ENCODE assay signal across 21 cellular contexts in the genomic region with DNA sequence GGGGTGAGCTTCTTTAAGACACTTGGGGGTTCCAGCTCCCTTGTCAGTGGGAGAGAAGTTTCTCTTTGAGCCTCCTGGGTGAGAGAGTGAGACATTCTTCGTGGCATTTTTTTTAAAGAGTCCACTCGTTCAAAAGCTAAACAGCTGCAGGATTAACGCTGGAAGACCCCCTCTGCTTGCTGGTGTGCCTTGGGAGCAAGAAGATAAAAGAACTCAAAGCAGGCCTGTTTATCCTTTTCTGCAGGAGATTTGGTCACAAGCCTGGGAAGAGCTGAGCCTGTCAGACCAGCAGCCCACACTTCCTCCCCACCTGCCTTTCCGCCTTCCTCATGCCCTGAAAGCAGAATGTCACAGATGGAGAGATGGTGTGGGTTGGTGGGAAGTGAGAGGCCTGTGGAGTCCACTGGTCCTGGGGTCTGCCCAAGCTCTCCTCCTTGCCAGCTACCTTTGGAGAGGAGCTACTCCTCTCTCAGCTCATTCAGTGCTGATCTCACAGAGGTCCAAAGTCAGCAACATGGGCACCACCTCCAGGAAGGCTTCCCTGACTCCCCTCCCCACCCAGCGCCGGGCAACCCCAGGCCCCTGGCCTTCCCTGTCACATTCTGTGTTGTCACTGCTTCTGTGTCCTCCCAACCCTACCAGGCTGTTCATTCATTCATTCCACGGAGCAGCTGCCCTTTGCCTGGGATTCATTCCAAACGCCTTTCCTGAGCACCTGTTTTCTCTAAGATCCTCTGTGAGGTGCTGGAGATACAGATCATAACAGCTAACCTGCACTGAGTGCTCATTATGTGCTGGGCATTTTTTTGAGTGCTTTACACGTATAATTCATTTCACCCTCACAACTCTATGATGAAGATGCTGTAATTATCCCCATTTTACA. TPM values are rescaled to one million over a fixed set of nuclear protein-coding genes. Genes with fewer than 3 reads are reported as not detected.
DNase-seq lines count a peak whose midpoint lies in the region; ATAC-seq, FAIRE-seq and TF ChIP-seq lines count a peak whose summit lies in the region.
"Had no signal": no experiment of that assay in that cellular context is flagged by ENCODE, and none has a peak within 500 bp of the region (broad histone marks: within the 10 kb centered on the region; RNA-seq: fewer than 3 reads in every experiment).

No MANE protein-coding gene starts in this region.

- H3K79me2 ChIP-seq in GM12878 (ENCODE audit: control insufficient read depth, insufficient read depth, low read length) = no peaks in the 10 kb centered on the region

- no peaks in the 10 kb centered on the region for H3K36me3 Mint-ChIP-seq in nephron (ENCODE audit: low read depth)
- H3K36me3 Mint-ChIP-seq in natural killer cell treated with Interleukin-12 subunit alpha and Interleukin-12 subunit beta and Interleukin-15 and Interleukin-18, amount 100 ng/mL, for 72 hours = no peaks in the 10 kb centered on the region
- H3K36me3 Mint-ChIP-seq: activated naive CD4-positive, alpha-beta T cell treated with anti-CD3 and anti-CD28 coated beads, Interleukin-2, amount 50 U/mL, for 24 hours had no signal

- SMC1A ChIA-PET in GM12878 (lab: Charles Lee; ENCODE audit: uncharacterized antibody, unreplicated experiment) = interaction anchor here (1.2 to 2.9 kb wide), 4 partner anchors 14 to 49 kb away, joined by 3 to 14 read pairs (median 6); no protein-coding TSS in a partner anchor

- no peak for TF ChIP-seq POLR2A in GM12892 (IDR thresholded peaks at IDR 0.05; ENCODE audit: low read depth, low read length)
- no peak for TF ChIP-seq POLR2A in GM12878 (IDR thresholded peaks at IDR 0.05; ENCODE audit: low read depth, low read length)

- H3K27me3 Mint-ChIP-seq in nephron (ENCODE audit: low read depth) = peaks cover 38% of the 10 kb centered on the region
- H3K27me3 Mint-ChIP-seq in natural killer cell treated with Interleukin-12 subunit alpha and Interleukin-12 subunit beta and Interleukin-15 and Interleukin-18, amount 100 ng/mL, for 72 hours = peaks cover 0 to 2% of the 10 kb centered on the region in 2 donors
- H3K27me3 Mint-ChIP-seq: activated naive CD4-positive, alpha-beta T cell treated with anti-CD3 and anti-CD28 coated beads, Interleukin-2, amount 50 U/mL, for 24 hours had no signal

- H3K9me3 ChIP-seq in BLaER1 treated with 17β-estradiol and CSF1 and Interleukin-3, amounts not matched to agents 10 nM and 100 nM (replicated peaks in 1 of 11) = peaks cover 0 to 13% (median 7%) of the 10 kb centered on the region in 11 experiments; a peak in 12 of 22 replicates
- H3K9me3 ChIP-seq in GM12878 (replicated peaks; ENCODE audit: control insufficient read depth, insufficient read depth, low read length) = no peaks in the 10 kb centered on the region
- no peaks in the 10 kb centered on the region for H3K9me3 ChIP-seq in effector memory CD4-positive, alpha-beta T cell (ENCODE audit: control insufficient read depth, low read length)
- H3K9me3 ChIP-seq: ascending aorta, Caco-2, MG63, prostate gland, transverse colon had no signal

- no peak for TF ChIP-seq RAD21 in GM12878 (IDR thresholded peaks at IDR 0.05; ENCODE audit: insufficient read depth, low read depth, low read length)

- H3K4me1 Mint-ChIP-seq in nephron = peaks cover 26% of the 10 kb centered on the region
- H3K4me1 Mint-ChIP-seq in natural killer cell treated with Interleukin-12 subunit alpha and Interleukin-12 subunit beta and Interleukin-15 and Interleukin-18, amount 100 ng/mL, for 72 hours (ENCODE audit: low read depth in 2 of 2) = peaks cover 36 to 38% of the 10 kb centered on the region in 2 donors

- peak overlapping the region in 1 of 3 experiments; percentile 50 for H3K4me3 Mint-ChIP-seq in nephron
- H3K4me3 Mint-ChIP-seq in natural killer cell treated with Interleukin-12 subunit alpha and Interleukin-12 subunit beta and Interleukin-15 and Interleukin-18, amount 100 ng/mL, for 72 hours = no peak overlapping the region
- H3K4me3 Mint-ChIP-seq: activated naive CD4-positive, alpha-beta T cell treated with anti-CD3 and anti-CD28 coated beads, Interleukin-2, amount 50 U/mL, for 24 hours; stimulated activated naive CD8-positive, alpha-beta T cell treated with anti-CD3 and anti-CD28 coated beads, Interleukin-15, Interleukin-2, amounts not matched to agents 100 ng/mL and 50 ng/mL, for 24 hours had no signal

- H3K9ac ChIP-seq in BLaER1 treated with 17β-estradiol and CSF1 and Interleukin-3, amounts not matched to agents 10 nM and 100 nM = peak overlapping the region in 4 of 11 experiments; percentile 10 to 25 (median 24); a peak in 5 of 22 replicates
- no peak overlapping the region for H3K9ac ChIP-seq in GM12878 (ENCODE audit: control insufficient read depth, insufficient read depth, low read length)

- TF ChIP-seq CTCF in GM12878 (IDR thresholded peaks at IDR 0.05 in 2 of 3, conservative IDR thresholded peaks at IDR 0.05 in 1 of 3; ENCODE audit: control insufficient read depth in 2 of 3, extremely low read depth in 1 of 3, insufficient read depth in 1 of 3, low read depth in 3 of 3, low read length in 3 of 3) (no peak), nephron (IDR thresholded peaks at IDR 0.05; ENCODE audit: unreplicated experiment in 3 of 3) (no peak)

- FAIRE-seq in GM12892 (lab: Jason Lieb, UNC) (peak; percentile 57), GM12878 (lab: Jason Lieb, UNC) (no peak)
- FAIRE-seq: GM18507 had no signal

- ATAC-seq in GM12878 (no peak), GM21526 (IDR thresholded peaks at IDR 0.05; ENCODE audit: low FRiP score, unreplicated experiment) (no peak)
- ATAC-seq in natural killer cell treated with Interleukin-12 subunit alpha and Interleukin-12 subunit beta and Interleukin-15 and Interleukin-18, amount 100 ng/mL, for 72 hours = no peak
- ATAC-seq: left colon had no signal

- TF ChIP-seq EP300 in GM12878 (IDR thresholded peaks at IDR 0.05; ENCODE audit: borderline replicate concordance in 1 of 2, control insufficient read depth in 1 of 2, low read depth in 2 of 2, low read length in 2 of 2) = no peak

- H3K4me1 ChIP-seq in BLaER1 treated with 17β-estradiol and CSF1 and Interleukin-3, amounts not matched to agents 10 nM and 100 nM = peaks cover 33 to 80% (median 71%) of the 10 kb centered on the region in 10 experiments
- H3K4me1 ChIP-seq in GM12878 (ENCODE audit: control insufficient read depth, insufficient read depth, low read length) = peaks cover 36% of the 10 kb centered on the region
- H3K4me1 ChIP-seq in effector memory CD4-positive, alpha-beta T cell (ENCODE audit: control insufficient read depth, insufficient read depth, low read length, poor library complexity, severe bottlenecking) = peaks cover 51% of the 10 kb centered on the region
- H3K4me1 ChIP-seq: prostate gland had no signal

- H3K9me3 Mint-ChIP-seq in nephron = no peaks in the 10 kb centered on the region
- no peaks in the 10 kb centered on the region for H3K9me3 Mint-ChIP-seq in natural killer cell treated with Interleukin-12 subunit alpha and Interleukin-12 subunit beta and Interleukin-15 and Interleukin-18, amount 100 ng/mL, for 72 hours
- H3K9me3 Mint-ChIP-seq: activated naive CD4-positive, alpha-beta T cell treated with anti-CD3 and anti-CD28 coated beads, Interleukin-2, amount 50 U/mL, for 24 hours; stimulated activated naive CD8-positive, alpha-beta T cell treated with anti-CD3 and anti-CD28 coated beads, Interleukin-15, Interleukin-2, amounts not matched to agents 100 ng/mL and 50 ng/mL, for 24 hours had no signal

- in situ Hi-C loops in GM12878 (cut with MboI) = no loop called here

- peak overlapping the region in 2 of 3 experiments; percentile 75 to 76 for H3K27ac Mint-ChIP-seq in nephron
- H3K27ac Mint-ChIP-seq in natural killer cell treated with Interleukin-12 subunit alpha and Interleukin-12 subunit beta and Interleukin-15 and Interleukin-18, amount 100 ng/mL, for 72 hours = peak overlapping the region in 1 of 2 donors; percentile 58
- H3K27ac Mint-ChIP-seq: activated naive CD4-positive, alpha-beta T cell treated with anti-CD3 and anti-CD28 coated beads, Interleukin-2, amount 50 U/mL, for 24 hours; stimulated activated naive CD8-positive, alpha-beta T cell treated with anti-CD3 and anti-CD28 coated beads, Interleukin-15, Interleukin-2, amounts not matched to agents 100 ng/mL and 50 ng/mL, for 24 hours had no signal

- H2AFZ ChIP-seq in GM12878 (ENCODE audit: control insufficient read depth, low read depth, low read length) = no peak overlapping the region

- peaks cover 6 to 15% (median 11%) of the 10 kb centered on the region in 11 experiments; a peak in 21 of 22 replicates for H3K27me3 ChIP-seq in BLaER1 treated with 17β-estradiol and CSF1 and Interleukin-3, amounts not matched to agents 10 nM and 100 nM
- H3K27me3 ChIP-seq in GM12878 (replicated peaks in 1 of 2; ENCODE audit: control insufficient read depth in 2 of 2, insufficient read depth in 2 of 2, low read length in 1 of 2) = no peaks in the 10 kb centered on the region; a peak in 1 of 4 replicates
- H3K27me3 ChIP-seq in effector memory CD4-positive, alpha-beta T cell (replicated peaks; ENCODE audit: control insufficient read depth, insufficient read depth, low read length, poor library complexity, severe bottlenecking) = no peaks in the 10 kb centered on the region
- H3K27me3 ChIP-seq: ascending aorta, MG63 had no signal

- H3K27ac ChIP-seq in BLaER1 treated with 17β-estradiol and CSF1 and Interleukin-3, amounts not matched to agents 10 nM and 100 nM = peak overlapping the region in 3 of 11 experiments; percentile 12 to 50 (median 35); a peak in 2 of 22 replicates
- no peak overlapping the region for H3K27ac ChIP-seq in GM12878 (ENCODE audit: control insufficient read depth, insufficient read depth)
- no peak overlapping the region for H3K27ac ChIP-seq in effector memory CD4-positive, alpha-beta T cell (ENCODE audit: insufficient read depth, low read length, poor library complexity, severe bottlenecking)
- H3K27ac ChIP-seq: prostate gland, skin epidermis, transverse colon had no signal

- H3K4me3 ChIP-seq in BLaER1 treated with 17β-estradiol and CSF1 and Interleukin-3, amounts not matched to agents 10 nM and 100 nM = no peak overlapping the region
- H3K4me3 ChIP-seq in GM12878 = no peak overlapping the region
- H3K4me3 ChIP-seq in effector memory CD4-positive, alpha-beta T cell (ENCODE audit: insufficient read depth, low read depth, low read length, poor library complexity, severe bottlenecking) = no peak overlapping the region
- H3K4me3 ChIP-seq: ascending aorta, MG63, prostate gland, skin epidermis, transverse colon had no signal

- RAD21 ChIA-PET in GM12878 (lab: Charles Lee; ENCODE audit: unreplicated experiment) = interaction anchor here (0.6 to 1.8 kb wide), 4 partner anchors 11 to 307 kb away, joined by 3 to 7 read pairs (median 4); no protein-coding TSS in a partner anchor

- peaks cover 0 to 64% (median 19%) of the 10 kb centered on the region in 11 experiments; a peak in 14 of 22 replicates for H4K20me1 ChIP-seq in BLaER1 treated with 17β-estradiol and CSF1 and Interleukin-3, amounts not matched to agents 10 nM and 100 nM
- H4K20me1 ChIP-seq in GM12878 (ENCODE audit: control insufficient read depth, insufficient read depth) = no peaks in the 10 kb centered on the region

- H3K36me3 ChIP-seq in BLaER1 treated with 17β-estradiol and CSF1 and Interleukin-3, amounts not matched to agents 10 nM and 100 nM = peaks cover 0 to 4% (median 0%) of the 10 kb centered on the region in 11 experiments; a peak in 5 of 22 replicates
- H3K36me3 ChIP-seq in GM12878 (ENCODE audit: control insufficient read depth in 2 of 2, insufficient read depth in 2 of 2, low read length in 1 of 2) = no peaks in the 10 kb centered on the region
- no peaks in the 10 kb centered on the region for H3K36me3 ChIP-seq in effector memory CD4-positive, alpha-beta T cell (ENCODE audit: control insufficient read depth, insufficient read depth, low read length)
- H3K36me3 ChIP-seq: ascending aorta, MG63, prostate gland, transverse colon had no signal

- no TSS peak for BruUV-seq in GM12878 (replicated peaks; lab: Mats Ljungman, UMichigan)

- intact Hi-C loops in GM12878 (cut with micrococcal nuclease; ENCODE audit: unreplicated experiment) = no loop called here

- CTCF ChIA-PET in GM12878 (lab: Yijun Ruan, JAX) = interaction anchor here (0.8 to 15.9 kb wide), 8 partner anchors 7 to 76 kb away, joined by 3 to 288 read pairs (median 5); a partner anchor contains a TSS

- POLR2A ChIA-PET in GM12878 (lab: Charles Lee) = interaction anchor here (0.7 to 2.1 kb wide), 2 partner anchors 9 to 10 kb away, joined by 3 to 7 read pairs; no protein-coding TSS in a partner anchor

- DNase-seq in GM12892 (ENCODE audit: insufficient read length) = no peak
- no peak for DNase-seq in GM12878 (ENCODE audit: low read depth, low spot score)
- DNase-seq in RPMI8226 = no peak
- DNase-seq in effector memory CD4-positive, alpha-beta T cell = no peak
- DNase-seq in natural killer cell treated with Interleukin-12 subunit alpha and Interleukin-12 subunit beta and Interleukin-15 and Interleukin-18, amount 100 ng/mL, for 72 hours (ENCODE audit: low spot score) = no peak
- DNase-seq: activated CD4-positive, alpha-beta T cell treated with anti-CD3 and anti-CD28 coated beads for 1 hour; Caco-2; left colon; MG63; NCI-H146; NK-92 treated with Interleukin-12 subunit alpha and Interleukin-12 subunit beta, amount 100 ng/mL, for 24 hours; transverse colon had no signal

- 83% methylated on average over 9 of the region's 9 CpGs for WGBS in GM12878 (ENCODE audit: insufficient coverage, insufficient replicate concordance, low lambda C conversion rate, missing lambda C conversion rate)

- peak overlapping the region; percentile 28 to 82 (median 75) for H3K4me2 ChIP-seq in BLaER1 treated with 17β-estradiol and CSF1 and Interleukin-3, amounts not matched to agents 10 nM and 100 nM
- H3K4me2 ChIP-seq in GM12878 (ENCODE audit: control insufficient read depth, insufficient read depth) = 0 out of 2 replicates have a peak overlapping the region, but pooled peaks have one; percentile 7

RNA-seq across cellular contexts. Expression of a gene that starts 6.7 kb away (rescaled TPM):
- 11.5 TPM for polyA plus RNA-seq in GM12892 (2012; ENCODE audit: missing spikeins)
- total RNA-seq in GM12878 (2013; cell fraction: nucleolus; rRNA removed) = 50.1 and 57.7 TPM in 2 replicates
- total RNA-seq in GM12878 (2014; rRNA removed) (12.3 and 13.7 TPM in 2 replicates), GM12878 (2014; rRNA removed; fragmentation: Illumina TruSeq; extraction: Trizol) (6.2 and 6.3 TPM in 2 replicates), GM12878 (2021) (22.9 and 30.0 TPM in 2 replicates)
- polyA plus RNA-seq in GM12878 (2011; ENCODE audit: low read depth) = 3.3 TPM
- polyA plus RNA-seq in GM12878 (2011; rRNA removed) (3.5 and 8.0 TPM in 2 replicates), GM12878 (2014; fragmentation: Illumina TruSeq; extraction: Trizol) (2.5 and 7.3 TPM in 2 replicates), GM12878 (2014; fragmentation: Nextera tagmentation; extraction: Ambion mirVana) (under 1 TPM; 0.10 to 0.80 TPM), GM12878 (2014; rRNA removed) (20.2 and 21.9 TPM in 2 replicates), GM12878 (2016; fragmentation: Nextera tagmentation; extraction: Ambion mirVana) (1 to 10 TPM; 1.9 to 4.2 TPM)
- polyA plus RNA-seq in GM12878 (2011; cell fraction: cytosol; rRNA removed) = 6.5 and 7.7 TPM in 2 replicates
- polyA plus RNA-seq in GM12878 (2011; cell fraction: nucleus; rRNA removed) = 76.3 and 76.9 TPM in 2 replicates
- 8.5 and 11.5 TPM in 2 replicates for polyA plus RNA-seq in GM12878 (2012)
- polyA minus RNA-seq in GM12878 (2011; rRNA and poly(A)+ RNA removed) = 6.4 and 13.3 TPM in 2 replicates
- 5.7 and 9.9 TPM in 2 replicates for polyA minus RNA-seq in GM12878 (2011; cell fraction: cytosol; rRNA and poly(A)+ RNA removed)
- polyA minus RNA-seq in GM12878 (2011; cell fraction: nucleus; rRNA and poly(A)+ RNA removed) = 12.2 and 21.5 TPM in 2 replicates
- 10 to 100 TPM in 1 of 2 donors, 1 to 10 TPM in 1; 7.2 to 28.2 TPM for total RNA-seq in natural killer cell treated with Interleukin-12 subunit alpha and Interleukin-12 subunit beta and Interleukin-15 and Interleukin-18, amount 100 ng/mL, for 72 hours

RNA-seq across cellular contexts. Expression of a gene that starts 43.0 kb away (rescaled TPM):
- 10.9 TPM for polyA plus RNA-seq in GM12892 (2012; ENCODE audit: missing spikeins)
- 69.8 and 79.0 TPM in 2 replicates for total RNA-seq in GM12878 (2013; cell fraction: nucleolus; rRNA removed)
- total RNA-seq in GM12878 (2014; rRNA removed) = 11.5 and 13.6 TPM in 2 replicates
- 8.0 and 9.5 TPM in 2 replicates for total RNA-seq in GM12878 (2014; rRNA removed; fragmentation: Illumina TruSeq; extraction: Trizol)
- total RNA-seq in GM12878 (2021) = 17.9 and 18.8 TPM in 2 replicates
- 4.7 TPM for polyA plus RNA-seq in GM12878 (2011; ENCODE audit: low read depth)
- 8.1 and 19.8 TPM in 2 replicates for polyA plus RNA-seq in GM12878 (2011; rRNA removed)
- 19.2 and 26.8 TPM in 2 replicates for polyA plus RNA-seq in GM12878 (2011; cell fraction: cytosol; rRNA removed)
- polyA plus RNA-seq in GM12878 (2011; cell fraction: nucleus; rRNA removed) = 35.5 and 37.6 TPM in 2 replicates
- 14.7 and 24.2 TPM in 2 replicates for polyA plus RNA-seq in GM12878 (2012)
- polyA plus RNA-seq in GM12878 (2014; fragmentation: Illumina TruSeq; extraction: Trizol) = 9.3 and 11.7 TPM in 2 replicates
- 1 to 10 TPM in 1 of 2 experiments, under 1 TPM in 1; 0.34 to 1.4 TPM for polyA plus RNA-seq in GM12878 (2014; fragmentation: Nextera tagmentation; extraction: Ambion mirVana)
- polyA plus RNA-seq in GM12878 (2014; rRNA removed) = 15.2 and 17.2 TPM in 2 replicates
- polyA plus RNA-seq in GM12878 (2016; fragmentation: Nextera tagmentation; extraction: Ambion mirVana) = 10 to 100 TPM; 13.8 to 18.8 TPM
- polyA minus RNA-seq in GM12878 (2011; rRNA and poly(A)+ RNA removed) = 14.8 and 16.9 TPM in 2 replicates
- 11.5 and 13.1 TPM in 2 replicates for polyA minus RNA-seq in GM12878 (2011; cell fraction: cytosol; rRNA and poly(A)+ RNA removed)
- polyA minus RNA-seq in GM12878 (2011; cell fraction: nucleus; rRNA and poly(A)+ RNA removed) = 11.2 and 18.3 TPM in 2 replicates
- 1 to 10 TPM; 4.4 to 6.4 TPM for total RNA-seq in natural killer cell treated with Interleukin-12 subunit alpha and Interleukin-12 subunit beta and Interleukin-15 and Interleukin-18, amount 100 ng/mL, for 72 hours
